17 cellular contexts compared by ENCODE assay signal in the genomic region with DNA sequence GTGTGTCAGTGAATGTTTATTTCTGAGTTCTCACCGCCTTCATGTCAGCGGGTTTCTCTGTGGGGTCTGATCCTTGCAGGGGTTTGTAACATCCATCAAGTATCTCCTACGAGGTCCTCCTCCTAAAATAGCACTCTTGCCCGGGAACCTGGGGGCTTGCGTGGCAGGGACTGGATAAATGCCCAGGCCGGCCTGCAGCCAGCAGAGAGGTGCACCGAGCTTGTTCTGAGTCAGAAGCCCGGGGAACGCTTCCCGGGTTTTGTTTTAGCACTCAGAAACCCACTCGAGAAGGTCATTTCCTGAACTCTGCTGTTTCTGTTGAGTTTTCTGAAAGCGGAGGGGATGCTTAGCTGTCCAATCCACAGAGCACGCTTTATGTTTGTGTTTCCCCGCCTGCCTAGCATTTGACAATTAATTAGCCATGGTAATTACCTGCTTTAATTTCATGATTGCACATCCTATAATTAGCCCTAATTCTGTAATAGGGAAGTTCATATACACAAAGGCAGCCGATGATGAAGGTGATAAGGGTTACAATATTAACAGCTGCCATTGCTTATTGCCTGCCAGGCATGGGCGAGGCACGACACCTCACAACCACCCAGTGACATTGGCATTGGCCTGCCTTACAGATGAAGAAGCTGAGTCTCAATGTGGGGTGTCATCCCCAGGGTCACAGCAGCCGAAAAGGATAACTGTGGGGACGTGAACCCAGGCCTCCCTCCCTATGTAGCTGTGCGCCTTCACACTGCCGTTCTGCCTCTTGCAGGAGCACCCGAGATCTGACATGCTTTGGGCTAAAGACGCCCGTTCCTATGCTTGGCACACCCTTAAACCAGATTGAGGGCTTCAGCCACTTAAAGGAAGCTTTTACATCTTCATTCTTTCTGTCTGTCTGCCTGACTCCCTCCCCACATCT.
DNase-seq lines count a peak whose midpoint lies in the region; ATAC-seq and TF ChIP-seq lines count a peak whose summit lies in the region.
"Had no signal": no experiment of that assay in that cellular context is flagged by ENCODE, and none has a peak within 500 bp of the region (broad histone marks: within the 10 kb centered on the region; RNA-seq: fewer than 3 reads in every experiment).

No MANE protein-coding gene starts in this region.

- H3K27me3 ChIP-seq in brain microvascular endothelial cell (replicated peaks) (no peaks in the 10 kb centered on the region), thyroid gland (no peaks in the 10 kb centered on the region)

- ATAC-seq in esophagus mucosa (no peak), HG03159 (IDR thresholded peaks at IDR 0.05; ENCODE audit: unreplicated experiment) (no peak)
- ATAC-seq: activated CD8-positive, alpha-beta memory T cell treated with anti-CD3 and anti-CD28 coated beads, Interleukin-2, amount 10 ng/mL, durations not matched to agents 7 days and 5 days; left colon; naive thymus-derived CD4-positive, alpha-beta T cell; stimulated activated naive CD8-positive, alpha-beta T cell treated with anti-CD3 and anti-CD28 coated beads, Interleukin-15, Interleukin-2, amounts not matched to agents 100 U/mL and 50 U/mL, for 24 hours had no signal

- H3K4me3 ChIP-seq in brain microvascular endothelial cell (ENCODE audit: low read depth, low read length): no peak overlapping the region
- no peak overlapping the region for H3K4me3 ChIP-seq in thyroid gland (replicated peaks in 1 of 3)

- intact Hi-C loops in thyroid gland (cut with DNase I): no loop called here

- in situ Hi-C loops in brain microvascular endothelial cell (cut with HindIII; ENCODE audit: low pct_ligation_motif_present, low sequenced_read_pairs): no loop called here

- DNase-seq in NCI-H1436 (lab: John Stamatoyannopoulos, UW) (peak; percentile 53), brain microvascular endothelial cell (peak; percentile 17), iris pigment epithelial cell (ENCODE audit: low read depth) (peak; percentile 47), thyroid gland (peak; percentile 93 to 95), NCI-H1048 (lab: John Stamatoyannopoulos, UW) (no peak), NCI-H510A (lab: John Stamatoyannopoulos, UW) (no peak)
- DNase-seq: activated CD8-positive, alpha-beta memory T cell treated with anti-CD3 and anti-CD28 coated beads, Interleukin-2, amount 10 ng/mL, durations not matched to agents 7 days and 5 days; activated naive CD4-positive, alpha-beta T cell treated with Interleukin-2 at 50 U/mL for 16 hours; CD4-positive, CD25-positive, alpha-beta regulatory T cell; naive thymus-derived CD4-positive, alpha-beta T cell; retina; stimulated activated CD4-positive, alpha-beta T cell treated with anti-CD3 and anti-CD28 coated beads, Interleukin-4, amount 100 ng/mL, for 4 hours; stimulated activated naive CD8-positive, alpha-beta T cell treated with anti-CD3 and anti-CD28 coated beads, Interleukin-15, Interleukin-2, amounts not matched to agents 100 U/mL and 50 U/mL, for 24 hours had no signal

- H3K9me3 ChIP-seq in thyroid gland: no peaks in the 10 kb centered on the region

- no peaks in the 10 kb centered on the region for H3K36me3 ChIP-seq in brain microvascular endothelial cell (replicated peaks)
- no peaks in the 10 kb centered on the region for H3K36me3 ChIP-seq in thyroid gland

- H3K27ac ChIP-seq in brain microvascular endothelial cell (no peak overlapping the region), thyroid gland (peak overlapping the region; percentile 74 to 92 (median 89))
- H3K27ac ChIP-seq: epithelial cell of prostate had no signal

- 54% methylated on average over 18 to 23 of the region's 24 CpGs for WGBS in thyroid gland, 2 donors

- H3K4me1 ChIP-seq in thyroid gland: peaks cover 33 to 44% of the 10 kb centered on the region in 2 donors

- TF ChIP-seq POLR2A in thyroid gland (IDR thresholded peaks at IDR 0.05): no peak

- TF ChIP-seq CTCF in brain microvascular endothelial cell (IDR thresholded peaks at IDR 0.05; ENCODE audit: low read depth, low read length, missing control alignments): no peak
- TF ChIP-seq CTCF in thyroid gland (IDR thresholded peaks at IDR 0.05): no peak

Comparison
In these comparisons a context has a peak if more than half of its experiments do, and no peak if none do; other contexts are left out.
1. DNase-seq: peak in NCI-H1436 (single experiment), brain microvascular endothelial cell (single experiment), iris pigment epithelial cell (single experiment) and thyroid gland (2 of 2); none in NCI-H1048 (single experiment) and NCI-H510A (single experiment).